23 cellular contexts compared by ENCODE assay signal in the genomic region with DNA sequence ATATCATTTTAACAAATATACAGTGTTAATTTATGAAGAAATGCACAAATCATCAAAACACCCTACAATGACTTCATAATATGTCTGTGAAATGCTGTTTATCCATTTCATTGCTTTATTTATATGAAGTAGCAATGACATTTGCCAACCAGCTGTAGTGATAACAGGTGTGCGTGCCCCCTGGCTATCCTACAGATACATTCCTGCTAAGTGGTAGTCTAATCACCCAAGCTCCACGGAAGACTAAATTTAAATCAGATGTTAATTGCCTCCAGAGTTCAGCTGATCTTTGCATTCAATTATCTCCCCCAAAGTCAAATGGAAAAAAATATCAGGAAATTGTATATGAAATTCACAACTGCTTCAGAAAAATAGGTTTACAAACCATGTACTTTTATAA.
"Had no signal": no experiment of that assay in that cellular context is flagged by ENCODE, and none has a peak within 500 bp of the region (broad histone marks: within the 10 kb centered on the region; RNA-seq: fewer than 3 reads in every experiment).

No MANE protein-coding gene starts in this region.

- ATAC-seq: effector memory CD8-positive, alpha-beta T cell; esophagus mucosa; gastrocnemius medialis; heart right ventricle; left cardiac atrium; left lung; left ventricle myocardium superior; lower lobe of right lung; mucosa of descending colon; naive thymus-derived CD8-positive, alpha-beta T cell had no signal

- H3K4me1 ChIP-seq: esophagus squamous epithelium, gastrocnemius medialis, heart right ventricle, left lung, lower lobe of right lung had no signal

- H3K4me3 ChIP-seq: esophagus squamous epithelium, gastrocnemius medialis, heart right ventricle, left lung, lower lobe of right lung, mucosa of descending colon had no signal

- DNase-seq: cortex of kidney; effector CD8-positive, alpha-beta T cell; effector memory CD8-positive, alpha-beta T cell; endodermal cell; erythroblast; esophagus squamous epithelium; foreskin fibroblast; foreskin melanocyte; gastrocnemius medialis; glutamatergic neuron; head of caudate nucleus; heart right ventricle; hippocampal formation; left cardiac atrium; left lung; left ventricle myocardium superior; lower lobe of right lung; mesenchymal stem cell; mucosa of descending colon; naive B cell; naive thymus-derived CD8-positive, alpha-beta T cell had no signal

- H3K27me3 ChIP-seq: esophagus squamous epithelium, gastrocnemius medialis, heart right ventricle, left lung had no signal

- H3K36me3 ChIP-seq: esophagus squamous epithelium, gastrocnemius medialis, heart right ventricle, left lung, lower lobe of right lung had no signal

- H3K9me3 ChIP-seq: gastrocnemius medialis, lower lobe of right lung had no signal

- H3K27ac ChIP-seq: epithelial cell of prostate, esophagus squamous epithelium, gastrocnemius medialis, heart right ventricle, left lung, lower lobe of right lung had no signal
